In the genomic region with DNA sequence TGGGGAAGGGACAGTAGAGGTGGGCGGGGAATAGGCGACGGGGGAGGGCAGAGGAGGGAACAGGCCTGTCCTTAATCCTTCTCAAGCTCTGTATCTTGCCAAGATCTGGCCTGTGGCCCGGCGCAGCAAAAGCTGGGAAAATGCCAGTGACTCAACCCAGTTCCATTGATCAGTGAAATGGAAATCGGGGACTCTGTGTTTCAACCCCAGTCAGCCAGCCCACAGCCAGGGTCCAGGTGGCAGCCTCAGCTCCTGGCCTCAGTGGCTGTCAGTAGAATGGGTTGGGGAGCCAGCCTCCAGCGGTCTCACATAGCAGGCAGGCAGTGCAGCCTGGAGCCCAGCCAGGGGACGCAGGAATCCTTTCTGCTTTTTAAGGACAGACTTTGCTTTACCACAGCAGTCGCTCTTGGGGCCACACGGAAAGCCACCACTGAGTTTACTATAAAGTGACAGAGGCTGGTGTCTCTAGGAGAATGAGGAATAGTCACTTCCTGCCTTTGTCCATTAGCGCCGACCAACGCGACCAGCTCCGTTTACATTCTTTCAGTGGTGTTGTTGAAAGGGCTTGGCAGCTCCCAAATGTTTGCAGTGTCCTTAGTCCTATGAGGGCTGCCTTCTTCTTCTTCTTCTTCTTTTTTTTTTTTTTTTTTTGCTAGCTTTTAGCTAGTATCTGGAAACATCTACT, we compare ENCODE assay signal across 8 cellular contexts.
DNase-seq lines count a peak whose midpoint lies in the region; ATAC-seq and TF ChIP-seq lines count a peak whose summit lies in the region.

No MANE protein-coding gene starts in this region.

- CTCF ChIA-PET in HEK293T (lab: Yijun Ruan, JAX), result interaction anchor here (1.6 kb wide), 1 partner anchor 108 kb away, joined by 3 read pairs; no protein-coding TSS in a partner anchor

- TF ChIP-seq CTCF in Peyer's patch (IDR thresholded peaks at IDR 0.05) (peak in 1 of 6 experiments; percentile 7), fibroblast of pulmonary artery (IDR thresholded peaks at IDR 0.05; ENCODE audit: low read length, missing control alignments) (no peak), ovary (IDR thresholded peaks at IDR 0.05) (no peak), GM13977 (IDR thresholded peaks at IDR 0.05; ENCODE audit: extremely low read depth, insufficient read depth, missing control alignments) (no peak)

- H3K4me3 ChIP-seq in Peyer's patch (peak overlapping the region in 3 of 4 donors; percentile 18 to 51 (median 49)), fibroblast of pulmonary artery (replicated peaks; ENCODE audit: low read depth, low read length) (peak overlapping the region; percentile 39), ovary (peak overlapping the region; percentile 13)

- in situ Hi-C loops in GM13977 (cut with MboI; ENCODE audit: low pct_unique_long_range_greater_than_20kb, low sequenced_read_pairs, unreplicated experiment), result no loop called here

- H3K27ac ChIP-seq in Peyer's patch (peak overlapping the region; percentile 67 to 96 (median 88)), ovary (peak overlapping the region; percentile 9 to 57)

- peaks cover 0 to 49% (median 0%) of the 10 kb centered on the region in 4 donors for H3K4me1 ChIP-seq in Peyer's patch
- H3K4me1 ChIP-seq in ovary (ENCODE audit: insufficient read depth), result peaks cover 26% of the 10 kb centered on the region

- H3K36me3 ChIP-seq in Peyer's patch (no peaks in the 10 kb centered on the region), ovary (no peaks in the 10 kb centered on the region)

- no peaks in the 10 kb centered on the region for H3K27me3 ChIP-seq in Peyer's patch
- no peaks in the 10 kb centered on the region for H3K27me3 ChIP-seq in ovary

- intact Hi-C loops in ovary (cut with DNase I), result loop anchor here in 3 of 4 donors (10.0 kb wide), 3 partner anchors 101 to 191 kb away; no protein-coding TSS in a partner anchor

- ATAC-seq in HG03565 (IDR thresholded peaks at IDR 0.05; ENCODE audit: unreplicated experiment), result no peak

- 32 to 39% (median 35%) methylated on average over 15 of the region's 15 CpGs for WGBS in ovary, 3 donors

- peak in 12 of 14 donors; percentile 8 to 74 (median 42) for DNase-seq in C1 segment of cervical spinal cord (lab: John Stamatoyannopoulos, UW)
- DNase-seq in Peyer's patch, result peak in 2 of 3 donors; percentile 84 to 86
- DNase-seq in fibroblast of pulmonary artery (ENCODE audit: low read depth), result peak; percentile 53
- peak; percentile 36 to 67 (median 55) for DNase-seq in ovary
- DNase-seq in germinal center (ENCODE audit: low spot score), result no peak
- DNase-seq in GM13977 (ENCODE audit: low spot score), result no peak
- no peak for DNase-seq in HEK293T (ENCODE audit: extremely low spot score)

- POLR2A ChIA-PET in HEK293T (lab: Yijun Ruan, JAX), result no interaction called here

- H3K9me3 ChIP-seq in Peyer's patch (no peaks in the 10 kb centered on the region), ovary (no peaks in the 10 kb centered on the region)

- peak; percentile 43 to 72 for TF ChIP-seq POLR2A in Peyer's patch (IDR thresholded peaks at IDR 0.05)
- no peak for TF ChIP-seq POLR2A in ovary (IDR thresholded peaks at IDR 0.05)

- no peak for TF ChIP-seq EP300 in ovary (IDR thresholded peaks at IDR 0.05)

TF ChIP-seq in HEK293T, 16 proteins besides CTCF, POLR2A, EP300 and RAD21:
- TF ChIP-seq CTBP1 (IDR thresholded peaks at IDR 0.05; ENCODE audit: borderline replicate concordance) (no peak), FOXA1 (IDR thresholded peaks at IDR 0.05) (no peak), L3MBTL2 (conservative IDR thresholded peaks at IDR 0.05) (no peak), FOXM1 (IDR thresholded peaks at IDR 0.05; ENCODE audit: borderline replicate concordance) (no peak), ZNF384 (IDR thresholded peaks at IDR 0.05) (no peak), LEF1 (IDR thresholded peaks at IDR 0.05; ENCODE audit: borderline replicate concordance) (no peak), ELF4 (IDR thresholded peaks at IDR 0.05) (no peak), NFRKB (IDR thresholded peaks at IDR 0.05) (no peak), FOXK2 (IDR thresholded peaks at IDR 0.05) (no peak), TARDBP (IDR thresholded peaks at IDR 0.05) (no peak), SUZ12 (IDR thresholded peaks at IDR 0.05) (no peak), SP1 (IDR thresholded peaks at IDR 0.05) (no peak), BHLHE40 (IDR thresholded peaks at IDR 0.05; ENCODE audit: borderline replicate concordance) (no peak)
- TF ChIP-seq, protein P1, sequence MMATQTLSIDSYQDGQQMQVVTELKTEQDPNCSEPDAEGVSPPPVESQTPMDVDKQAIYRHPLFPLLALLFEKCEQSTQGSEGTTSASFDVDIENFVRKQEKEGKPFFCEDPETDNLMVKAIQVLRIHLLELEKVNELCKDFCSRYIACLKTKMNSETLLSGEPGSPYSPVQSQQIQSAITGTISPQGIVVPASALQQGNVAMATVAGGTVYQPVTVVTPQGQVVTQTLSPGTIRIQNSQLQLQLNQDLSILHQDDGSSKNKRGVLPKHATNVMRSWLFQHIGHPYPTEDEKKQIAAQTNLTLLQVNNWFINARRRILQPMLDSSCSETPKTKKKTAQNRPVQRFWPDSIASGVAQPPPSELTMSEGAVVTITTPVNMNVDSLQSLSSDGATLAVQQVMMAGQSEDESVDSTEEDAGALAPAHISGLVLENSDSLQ (IDR thresholded peaks at IDR 0.05), result no peak

Comparison
In these comparisons a context has a peak if more than half of its experiments do, and no peak if none do; other contexts are left out.
1. DNase-seq: peak in C1 segment of cervical spinal cord (12 of 14), Peyer's patch (2 of 3), fibroblast of pulmonary artery (single experiment) and ovary (5 of 5); none in germinal center (single experiment), GM13977 (single experiment) and HEK293T (single experiment).
2. Peak in every context shown above with its lines, with median percentiles within 50 percentile points of each other: H3K4me3 ChIP-seq.